ENCODE assay signal across 9 cellular contexts in genomic region chr22:24244144-24244787, GRCh38. TPM values are rescaled to one million over a fixed set of nuclear protein-coding genes. Genes with fewer than 3 reads are reported as not detected.
DNase-seq lines count a peak whose midpoint lies in the region; ATAC-seq, FAIRE-seq and TF ChIP-seq lines count a peak whose summit lies in the region.
"Had no signal": no experiment of that assay in that cellular context is flagged by ENCODE, and none has a peak within 500 bp of the region (broad histone marks: within the 10 kb centered on the region; RNA-seq: fewer than 3 reads in every experiment).

No MANE protein-coding gene starts in this region.

- peak; percentile 38 for FAIRE-seq in HTR-8/SVneo (lab: Jason Lieb, UNC)

- H3K4me2 ChIP-seq in hepatocyte: peak overlapping the region; percentile 62

- intact Hi-C loops in adrenal gland (cut with DNase I): no loop called here
- intact Hi-C loops in CD4-positive, alpha-beta memory T cell (cut with micrococcal nuclease): no loop called here

- H3K9me3 Mint-ChIP-seq in CD4-positive, alpha-beta memory T cell: no peaks in the 10 kb centered on the region
- H3K9me3 Mint-ChIP-seq: IgD-negative memory B cell had no signal

- H3K79me2 ChIP-seq in hepatocyte: no peaks in the 10 kb centered on the region

- no peaks in the 10 kb centered on the region for H3K36me3 Mint-ChIP-seq in CD4-positive, alpha-beta memory T cell
- H3K36me3 Mint-ChIP-seq: IgD-negative memory B cell had no signal

- H2AFZ ChIP-seq in hepatocyte: no peak overlapping the region

- TF ChIP-seq POLR2A in adrenal gland (IDR thresholded peaks at IDR 0.05): no peak

- H3K4me1 ChIP-seq in adrenal gland (replicated peaks in 1 of 2) (peaks cover 0 to 6% of the 10 kb centered on the region in 2 donors), hepatocyte (ENCODE audit: insufficient read depth) (peaks cover 42% of the 10 kb centered on the region), subcutaneous abdominal adipose tissue (ENCODE audit: control insufficient read depth in 5 of 5, insufficient read depth in 5 of 5, low read length in 5 of 5) (peaks cover 6 to 52% (median 39%) of the 10 kb centered on the region in 5 donors)
- peaks cover 25% of the 10 kb centered on the region for H3K4me1 ChIP-seq in CD4-positive, alpha-beta memory T cell (ENCODE audit: insufficient read depth, low read length)

- H3K4me3 ChIP-seq in adrenal gland: peak overlapping the region in 1 of 4 donors; percentile 48
- H3K4me3 ChIP-seq in hepatocyte: no peak overlapping the region
- H3K4me3 ChIP-seq in subcutaneous abdominal adipose tissue (ENCODE audit: low read depth in 1 of 5, low read length in 5 of 5): peak overlapping the region; percentile 17 to 56 (median 52)
- H3K4me3 ChIP-seq in CD4-positive, alpha-beta memory T cell (ENCODE audit: low read length in 2 of 2): no peak overlapping the region

- peak overlapping the region in 2 of 7 donors; percentile 15 to 79 for H3K27ac Mint-ChIP-seq in CD4-positive, alpha-beta memory T cell

- H3K9me3 ChIP-seq in adrenal gland (replicated peaks in 1 of 3): no peaks in the 10 kb centered on the region
- H3K9me3 ChIP-seq in hepatocyte (ENCODE audit: low read depth): no peaks in the 10 kb centered on the region
- H3K9me3 ChIP-seq in subcutaneous abdominal adipose tissue (ENCODE audit: control insufficient read depth in 5 of 5, low read length in 5 of 5): no peaks in the 10 kb centered on the region
- no peaks in the 10 kb centered on the region for H3K9me3 ChIP-seq in CD4-positive, alpha-beta memory T cell (ENCODE audit: control insufficient read depth in 1 of 2, low read length in 2 of 2)

- H3K27me3 ChIP-seq in adrenal gland (no peaks in the 10 kb centered on the region), hepatocyte (no peaks in the 10 kb centered on the region), subcutaneous abdominal adipose tissue (ENCODE audit: control insufficient read depth in 5 of 5, insufficient read depth in 4 of 5, low read length in 5 of 5) (peaks cover 0 to 3% (median 0%) of the 10 kb centered on the region in 5 donors)
- H3K27me3 ChIP-seq in CD4-positive, alpha-beta memory T cell (ENCODE audit: insufficient read depth, low read length): no peaks in the 10 kb centered on the region

- no peak overlapping the region for H3K9ac ChIP-seq in subcutaneous abdominal adipose tissue (ENCODE audit: low read length in 5 of 5)

- no peak for TF ChIP-seq CTCF in adrenal gland (IDR thresholded peaks at IDR 0.05)
- no peak for TF ChIP-seq CTCF in hepatocyte (IDR thresholded peaks at IDR 0.05; ENCODE audit: poor library complexity)

- 43 to 63% (median 55%) methylated on average over 11 to 19 of the region's 19 CpGs for WGBS in adrenal gland, 4 donors
- WGBS in hepatocyte (ENCODE audit: low lambda C conversion rate, missing lambda C conversion rate): 72% methylated on average over 19 of the region's 19 CpGs

- H4K20me1 ChIP-seq in hepatocyte (ENCODE audit: insufficient read depth, poor library complexity, severe bottlenecking): no peaks in the 10 kb centered on the region

- H3K4me1 Mint-ChIP-seq in CD4-positive, alpha-beta memory T cell: peaks cover 15 to 42% (median 27%) of the 10 kb centered on the region in 4 donors

- ATAC-seq in HG03442 (IDR thresholded peaks at IDR 0.05; ENCODE audit: unreplicated experiment): no peak
- no peak for ATAC-seq in GM18870 (IDR thresholded peaks at IDR 0.05; ENCODE audit: unreplicated experiment)

- H3K4me3 Mint-ChIP-seq in CD4-positive, alpha-beta memory T cell: peak overlapping the region in 4 of 8 donors; percentile 10 to 61 (median 52)

- peak overlapping the region in 3 of 5 donors; percentile 56 to 94 (median 60) for H3K27ac ChIP-seq in adrenal gland
- H3K27ac ChIP-seq in hepatocyte: peak overlapping the region; percentile 66
- no peak overlapping the region for H3K27ac ChIP-seq in subcutaneous abdominal adipose tissue (ENCODE audit: low read depth, low read length)
- H3K27ac ChIP-seq in CD4-positive, alpha-beta memory T cell (ENCODE audit: low read depth, low read length): no peak overlapping the region
- H3K27ac ChIP-seq: epithelial cell of prostate had no signal

- DNase-seq in HTR-8/SVneo (ENCODE audit: insufficient read length, low spot score): no peak
- no peak for DNase-seq in adrenal gland
- no peak for DNase-seq in hepatocyte (ENCODE audit: low spot score)
- no peak for DNase-seq in CD4-positive, alpha-beta memory T cell

- POLR2A ChIA-PET in CD4-positive, alpha-beta memory T cell (lab: Charles Lee; ENCODE audit: partially characterized antibody): interaction anchor here (2.2 kb wide), 1 partner anchor 233 kb away, joined by 7 read pairs; the partner anchor contains the start of gene CABIN1

- H3K27me3 Mint-ChIP-seq in CD4-positive, alpha-beta memory T cell: no peaks in the 10 kb centered on the region
- H3K27me3 Mint-ChIP-seq: IgD-negative memory B cell had no signal

- no peaks in the 10 kb centered on the region for H3K9me2 ChIP-seq in hepatocyte (replicated peaks; ENCODE audit: insufficient read depth)

- no peaks in the 10 kb centered on the region for H3K36me3 ChIP-seq in adrenal gland (replicated peaks in 1 of 2)
- no peaks in the 10 kb centered on the region for H3K36me3 ChIP-seq in hepatocyte (replicated peaks; ENCODE audit: insufficient read depth, low read depth)
- H3K36me3 ChIP-seq in subcutaneous abdominal adipose tissue (ENCODE audit: control insufficient read depth in 5 of 5, insufficient read depth in 5 of 5, low read length in 5 of 5): no peaks in the 10 kb centered on the region
- no peaks in the 10 kb centered on the region for H3K36me3 ChIP-seq in CD4-positive, alpha-beta memory T cell (ENCODE audit: insufficient read depth, low read length)

- CTCF ChIA-PET in CD4-positive, alpha-beta memory T cell (lab: Charles Lee; ENCODE audit: partially characterized antibody): no interaction called here

RNA-seq across cellular contexts. Expression of gene GGT5, which starts 0.6 kb away (rescaled TPM):
- 100 to 1,000 TPM in 2 of 8 donors, 10 to 100 TPM in 6; 43.4 to 149 (median 78.5) TPM for total RNA-seq in adrenal gland
- polyA plus RNA-seq in adrenal gland: 100 to 1,000 TPM in 2 of 3 donors, 10 to 100 TPM in 1; 57.9 to 116 (median 115) TPM
- total RNA-seq in hepatocyte: 5.8 and 9.8 TPM in 2 replicates
- 47.4 and 56.5 TPM in 2 replicates for polyA plus RNA-seq in hepatocyte
- not detected for total RNA-seq in CD4-positive, alpha-beta memory T cell
- not detected for polyA plus RNA-seq in CD4-positive, alpha-beta memory T cell
- polyA plus RNA-seq: IgD-negative memory B cell had no signal

RNA-seq across cellular contexts. Expression of gene SPECC1L, which starts 26.4 kb away (rescaled TPM):
- total RNA-seq in adrenal gland (100 to 1,000 TPM in 1 of 8 donors, 10 to 100 TPM in 7; 35.6 to 121 (median 60.1) TPM), hepatocyte (28.3 and 30.3 TPM in 2 replicates)
- polyA plus RNA-seq in adrenal gland (10 to 100 TPM in 2 of 3 donors, 1 to 10 TPM in 1; 7.2 to 39.3 (median 11.6) TPM), hepatocyte (11.2 and 13.0 TPM in 2 replicates)
- total RNA-seq in CD4-positive, alpha-beta memory T cell: 10 to 100 TPM; 51.1 to 62.1 TPM
- 10 to 100 TPM in 1 of 2 donors, 1 to 10 TPM in 1; 4.3 to 12.9 TPM for polyA plus RNA-seq in CD4-positive, alpha-beta memory T cell

Comparison
In these comparisons a context has a peak if more than half of its experiments do, and no peak if none do; other contexts are left out.
1. H3K27ac ChIP-seq: peak in adrenal gland (3 of 5) and hepatocyte (single experiment); none in subcutaneous abdominal adipose tissue (single experiment) and CD4-positive, alpha-beta memory T cell (single experiment).
2. H3K4me3 ChIP-seq: peak in subcutaneous abdominal adipose tissue (5 of 5); none in hepatocyte (single experiment) and CD4-positive, alpha-beta memory T cell (0 of 2).